20 cellular contexts compared by ENCODE assay signal in the genomic region with DNA sequence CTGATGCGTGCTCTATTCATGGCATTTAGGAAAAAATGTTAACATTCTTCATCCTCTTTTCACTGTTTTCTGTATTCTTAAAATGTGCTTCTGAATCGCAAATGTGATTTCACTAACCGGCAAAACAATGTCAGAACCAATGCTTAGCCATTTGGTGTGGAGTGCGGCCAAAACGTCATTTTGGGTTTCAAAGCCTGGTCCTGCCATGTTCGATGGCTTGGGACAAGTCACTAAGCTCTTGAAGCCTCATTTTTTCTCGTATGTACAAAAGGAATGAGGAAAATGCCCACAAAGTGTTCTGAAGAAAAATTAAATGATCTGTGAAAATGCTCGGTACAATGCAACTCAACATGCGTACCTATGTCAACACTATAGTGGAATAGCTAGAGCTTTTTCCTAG.
DNase-seq lines count a peak whose midpoint lies in the region; ATAC-seq, FAIRE-seq and TF ChIP-seq lines count a peak whose summit lies in the region.
"Had no signal": no experiment of that assay in that cellular context is flagged by ENCODE, and none has a peak within 500 bp of the region (broad histone marks: within the 10 kb centered on the region; RNA-seq: fewer than 3 reads in every experiment).

No MANE protein-coding gene starts in this region.

- POLR2A ChIA-PET in endothelial cell of umbilical vein (lab: Charles Lee) = no interaction called here

- no peak overlapping the region for H3K9ac ChIP-seq in H9 (ENCODE audit: extremely low read depth, insufficient read length, low read length)
- no peak overlapping the region for H3K9ac ChIP-seq in endothelial cell of umbilical vein (replicated peaks; ENCODE audit: extremely low read depth, insufficient read depth, low read length)

- WGBS in H9 (ENCODE audit: extremely low coverage, insufficient read length, low lambda C conversion rate) = no CpG with 5 or more reads among the region's 9 CpGs

- no peaks in the 10 kb centered on the region for H3K9me3 Mint-ChIP-seq in H9
- no peaks in the 10 kb centered on the region for H3K9me3 Mint-ChIP-seq in natural killer cell treated with Interleukin-12 subunit alpha and Interleukin-12 subunit beta and Interleukin-15 and Interleukin-18, amount 100 ng/mL, for 72 hours

- H3K27ac ChIP-seq in H9 (ENCODE audit: insufficient read length, low read depth, low read length) (no peak overlapping the region), endothelial cell of umbilical vein (ENCODE audit: insufficient read depth, low read depth, low read length) (no peak overlapping the region)
- H3K27ac ChIP-seq: HL-60, SK-N-MC had no signal

- intact Hi-C loops in endothelial cell of umbilical vein (cut with micrococcal nuclease) = no loop called here

- H3K23me2 ChIP-seq in H9 (ENCODE audit: insufficient read length, low read depth, low read length, poor library complexity, severe bottlenecking) = peaks cover 3% of the 10 kb centered on the region

- no peak overlapping the region for H2BK12ac ChIP-seq in H9 (ENCODE audit: insufficient read length, low read depth, low read length)

- TF ChIP-seq CTCF in H9 (conservative IDR thresholded peaks at IDR 0.05) (no peak), endothelial cell of umbilical vein (IDR thresholded peaks at IDR 0.05; ENCODE audit: extremely low read depth in 1 of 2, insufficient read depth in 1 of 2, low read depth in 1 of 2, low read length in 2 of 2) (no peak)

- H4K8ac ChIP-seq in H9 (replicated peaks; ENCODE audit: insufficient read length, low read depth, low read length) = no peak overlapping the region

- no peak overlapping the region for H3K4ac ChIP-seq in H9 (ENCODE audit: low read depth, low read length)

- H3K27ac Mint-ChIP-seq in H9 = peak overlapping the region in 2 of 3 experiments; percentile 45 to 55; a peak in 2 of 7 replicates
- H3K27ac Mint-ChIP-seq in natural killer cell treated with Interleukin-12 subunit alpha and Interleukin-12 subunit beta and Interleukin-15 and Interleukin-18, amount 100 ng/mL, for 72 hours = no peak overlapping the region
- H3K27ac Mint-ChIP-seq: CD8-positive, alpha-beta memory T cell had no signal

- no peak overlapping the region for H2BK5ac ChIP-seq in H9 (ENCODE audit: insufficient read length, low read length)

- no peak overlapping the region for H4K5ac ChIP-seq in H9 (ENCODE audit: insufficient read length, low read depth, low read length)

- H3K9me1 ChIP-seq in endothelial cell of umbilical vein (replicated peaks; ENCODE audit: control insufficient read depth, extremely low read depth, insufficient read depth, low read length) = no peaks in the 10 kb centered on the region

- no peaks in the 10 kb centered on the region for H3K27me3 Mint-ChIP-seq in H9 (ENCODE audit: low read depth)
- H3K27me3 Mint-ChIP-seq in natural killer cell treated with Interleukin-12 subunit alpha and Interleukin-12 subunit beta and Interleukin-15 and Interleukin-18, amount 100 ng/mL, for 72 hours = no peaks in the 10 kb centered on the region

- peaks cover 13 to 30% (median 27%) of the 10 kb centered on the region in 3 experiments for H3K36me3 Mint-ChIP-seq in H9 (ENCODE audit: insufficient read depth in 1 of 3, low read depth in 3 of 3)
- no peaks in the 10 kb centered on the region for H3K36me3 Mint-ChIP-seq in natural killer cell treated with Interleukin-12 subunit alpha and Interleukin-12 subunit beta and Interleukin-15 and Interleukin-18, amount 100 ng/mL, for 72 hours
- H3K36me3 Mint-ChIP-seq: CD8-positive, alpha-beta memory T cell had no signal

- H2BK15ac ChIP-seq in H9 (ENCODE audit: low read depth, low read length) = no peak overlapping the region

- H3K9me3 ChIP-seq in H9 (ENCODE audit: control insufficient read depth, low read depth, low read length) (no peaks in the 10 kb centered on the region), endothelial cell of umbilical vein (replicated peaks; ENCODE audit: control insufficient read depth, insufficient read depth, low read length) (no peaks in the 10 kb centered on the region)

- FAIRE-seq in endothelial cell of umbilical vein (lab: Jason Lieb, UNC) = peak; percentile 50

- no TSS peak for BruUV-seq in endothelial cell of umbilical vein (replicated peaks; lab: Mats Ljungman, UMichigan)

- H3K27me3 ChIP-seq in H9 (ENCODE audit: insufficient read depth, low read length) (no peaks in the 10 kb centered on the region), endothelial cell of umbilical vein (ENCODE audit: control insufficient read depth in 2 of 2, insufficient read depth in 2 of 2, low read length in 2 of 2) (no peaks in the 10 kb centered on the region)

- DNase-seq in H9 (no peak), astrocyte of the hippocampus (ENCODE audit: low read depth, low spot score) (peak; percentile 4), endothelial cell of umbilical vein (ENCODE audit: low read depth, low spot score) (no peak), putamen (ENCODE audit: low spot score) (peak; percentile 80), left lobe of liver (ENCODE audit: low spot score) (no peak)
- DNase-seq in natural killer cell treated with Interleukin-12 subunit alpha and Interleukin-12 subunit beta and Interleukin-15 and Interleukin-18, amount 100 ng/mL, for 72 hours (ENCODE audit: low spot score) = no peak
- no peak for DNase-seq in activated CD8-positive, alpha-beta memory T cell treated with anti-CD3 and anti-CD28 coated beads, Interleukin-2, amount 50 U/mL, for 48 hours
- DNase-seq: CD8-positive, alpha-beta memory T cell; DMS53; GOT3; IMR-90; NCI-H1436 treated with DMSO at 0.1 percent for 48 hours; NCI-H2029 treated with DMSO at 0.1 percent for 48 hours; NCI-H524; NCI-H82; OCI-M1; SHP77 had no signal

- H3K79me1 ChIP-seq in H9 (ENCODE audit: insufficient read depth, low read depth, low read length, poor library complexity, severe bottlenecking) = no peaks in the 10 kb centered on the region

- no peak overlapping the region for H3K4me3 Mint-ChIP-seq in H9
- no peak overlapping the region for H3K4me3 Mint-ChIP-seq in natural killer cell treated with Interleukin-12 subunit alpha and Interleukin-12 subunit beta and Interleukin-15 and Interleukin-18, amount 100 ng/mL, for 72 hours
- H3K4me3 Mint-ChIP-seq: CD8-positive, alpha-beta memory T cell had no signal

- H2AFZ ChIP-seq in H9 (ENCODE audit: low read length) (no peak overlapping the region), endothelial cell of umbilical vein (ENCODE audit: low read depth, low read length) (no peak overlapping the region)

- TF ChIP-seq POLR2A in endothelial cell of umbilical vein (IDR thresholded peaks at IDR 0.05; ENCODE audit: low read depth, low read length) = no peak

- H3K79me2 ChIP-seq in H9 (ENCODE audit: insufficient read depth, low read length) (peaks cover 2% of the 10 kb centered on the region), endothelial cell of umbilical vein (ENCODE audit: control insufficient read depth, insufficient read depth, low read length) (peaks cover 13% of the 10 kb centered on the region)

- H3K4me3 ChIP-seq in endothelial cell of umbilical vein (replicated peaks in 1 of 3; ENCODE audit: insufficient read depth in 1 of 3, low read depth in 1 of 3, low read length in 3 of 3) = no peak overlapping the region
- H3K4me3 ChIP-seq: SK-N-MC had no signal

- no peak overlapping the region for H3K18ac ChIP-seq in H9 (ENCODE audit: insufficient read length, low read depth, low read length)

- H4K20me1 ChIP-seq in H9 (ENCODE audit: control insufficient read depth, insufficient read depth, insufficient read length) (no peaks in the 10 kb centered on the region), endothelial cell of umbilical vein (replicated peaks; ENCODE audit: control insufficient read depth, extremely low read depth, insufficient read depth, low read length) (no peaks in the 10 kb centered on the region)

- H3K56ac ChIP-seq in H9 (ENCODE audit: insufficient read length, low read depth, low read length) = no peak overlapping the region

- dilution Hi-C loops in endothelial cell of umbilical vein (cut with MboI; ENCODE audit: extremely low pct_ligation_motif_present, low sequenced_read_pairs) = no loop called here

- ATAC-seq in natural killer cell treated with Interleukin-12 subunit alpha and Interleukin-12 subunit beta and Interleukin-15 and Interleukin-18, amount 100 ng/mL, for 72 hours = no peak
- ATAC-seq in left lobe of liver (no peak), HG02678 (IDR thresholded peaks at IDR 0.05; ENCODE audit: unreplicated experiment) (no peak)

- no peak overlapping the region for H2BK20ac ChIP-seq in H9 (ENCODE audit: low read depth, low read length, poor library complexity, severe bottlenecking)

- peaks cover 12 to 14% of the 10 kb centered on the region in 2 experiments for H3K36me3 ChIP-seq in endothelial cell of umbilical vein (ENCODE audit: control insufficient read depth in 2 of 2, extremely low read depth in 1 of 2, insufficient read depth in 2 of 2, low read length in 2 of 2)

- CTCF ChIA-PET in endothelial cell of umbilical vein (lab: Charles Lee) = interaction anchor here (0.9 kb wide), 1 partner anchor 173 kb away, joined by 3 read pairs; no protein-coding TSS in a partner anchor

- no peak overlapping the region for H3K4me2 ChIP-seq in H9 (ENCODE audit: insufficient read depth, insufficient read length, low read length)
- no peak overlapping the region for H3K4me2 ChIP-seq in endothelial cell of umbilical vein (ENCODE audit: insufficient read depth, low read length)

- H4K91ac ChIP-seq in H9 (ENCODE audit: insufficient read length, low read depth, low read length) = no peak overlapping the region

- no peak overlapping the region for H3K14ac ChIP-seq in H9 (ENCODE audit: insufficient read depth, low read length)

- no peak overlapping the region for H2AK5ac ChIP-seq in H9 (ENCODE audit: insufficient read length, low read length)

- H3K4me1 ChIP-seq in H9 (ENCODE audit: insufficient read depth, low read length) = peaks cover 15% of the 10 kb centered on the region
- H3K4me1 ChIP-seq in endothelial cell of umbilical vein (ENCODE audit: control insufficient read depth, extremely low read depth, insufficient read depth, low read length) = no peaks in the 10 kb centered on the region

- H3K4me1 Mint-ChIP-seq in H9 = peaks cover 43 to 52% of the 10 kb centered on the region in 2 experiments
- H3K4me1 Mint-ChIP-seq in natural killer cell treated with Interleukin-12 subunit alpha and Interleukin-12 subunit beta and Interleukin-15 and Interleukin-18, amount 100 ng/mL, for 72 hours (ENCODE audit: low read depth in 2 of 2) = peaks cover 0 to 8% of the 10 kb centered on the region in 2 donors

- H3K23ac ChIP-seq in H9 (ENCODE audit: insufficient read length, low read depth, low read length) = no peak overlapping the region

- H3T11ph ChIP-seq in H9 (ENCODE audit: low read length) = no peak overlapping the region

- no peak overlapping the region for H2BK120ac ChIP-seq in H9 (ENCODE audit: low read depth, low read length, poor library complexity, severe bottlenecking)

TF ChIP-seq in endothelial cell of umbilical vein, 7 proteins besides CTCF, POLR2A, EP300 and RAD21 (continues in another document):
- no peak for TF ChIP-seq JUN (IDR thresholded peaks at IDR 0.05; ENCODE audit: borderline replicate concordance, insufficient read depth, insufficient read length, low read depth)
- TF ChIP-seq MYC (IDR thresholded peaks at IDR 0.05; ENCODE audit: low read depth, low read length) = no peak
- no peak for TF ChIP-seq POLR2AphosphoS5 (IDR thresholded peaks at IDR 0.05; ENCODE audit: insufficient read depth, low read depth, low read length)

Comparison
In these comparisons a context has a peak if more than half of its experiments do, and no peak if none do; other contexts are left out.
1. DNase-seq: peak in astrocyte of the hippocampus (single experiment) and putamen (single experiment); none in H9 (single experiment), endothelial cell of umbilical vein (single experiment), natural killer cell treated with Interleukin-12 subunit alpha and Interleukin-12 subunit beta and Interleukin-15 and Interleukin-18, amount 100 ng/mL, for 72 hours (single experiment), activated CD8-positive, alpha-beta memory T cell treated with anti-CD3 and anti-CD28 coated beads, Interleukin-2, amount 50 U/mL, for 48 hours (single experiment) and left lobe of liver (single experiment).
2. H3K27ac Mint-ChIP-seq: peak in H9 (2 of 3); none in natural killer cell treated with Interleukin-12 subunit alpha and Interleukin-12 subunit beta and Interleukin-15 and Interleukin-18, amount 100 ng/mL, for 72 hours (0 of 2).